ENCODE assay signal across 8 cellular contexts in genomic region chr11:35390737-35391682, GRCh38. TPM values are rescaled to one million over a fixed set of nuclear protein-coding genes. Genes with fewer than 3 reads are reported as not detected.
DNase-seq lines count a peak whose midpoint lies in the region; ATAC-seq and TF ChIP-seq lines count a peak whose summit lies in the region.

No MANE protein-coding gene starts in this region.

- TF ChIP-seq POLR2A in NB4 (IDR thresholded peaks at IDR 0.05; ENCODE audit: extremely low read depth, insufficient read length) = no peak

- no peak overlapping the region for H3K4me3 ChIP-seq in NB4 (ENCODE audit: low read depth, low read length)

- no peak for TF ChIP-seq CTCF in HFFc6 (IDR thresholded peaks at IDR 0.05)
- TF ChIP-seq CTCF in NB4 (IDR thresholded peaks at IDR 0.05; ENCODE audit: low read depth, low read length) = no peak

- no peaks in the 10 kb centered on the region for H3K9me3 Mint-ChIP-seq in HFFc6
- no peaks in the 10 kb centered on the region for H3K9me3 Mint-ChIP-seq in activated naive CD8-positive, alpha-beta T cell treated with anti-CD3 and anti-CD28 coated beads, Interleukin-2, amount 10 ng/mL, durations not matched to agents 7 days and 5 days

- DNase-seq in HFFc6 (peak; percentile 80), NB4 (ENCODE audit: low read depth) (peak; percentile 39), renal cortical epithelial cell (ENCODE audit: low read depth) (peak; percentile 77), posterior cingulate gyrus (no peak), NCI-H128 (lab: John Stamatoyannopoulos, UW; ENCODE audit: unreplicated experiment) (no peak), putamen (ENCODE audit: low spot score) (no peak)
- DNase-seq in activated naive CD8-positive, alpha-beta T cell treated with anti-CD3 and anti-CD28 coated beads, Interleukin-2, amount 10 ng/mL, durations not matched to agents 7 days and 5 days = no peak

- H3K27ac Mint-ChIP-seq in HFFc6 = peak overlapping the region; percentile 70
- no peak overlapping the region for H3K27ac Mint-ChIP-seq in activated naive CD8-positive, alpha-beta T cell treated with anti-CD3 and anti-CD28 coated beads, Interleukin-2, amount 10 ng/mL, durations not matched to agents 7 days and 5 days

- intact Hi-C loops in posterior cingulate gyrus (cut with DNase I) = loop anchor here (5.0 kb wide), 1 partner anchor 804 kb away; no protein-coding TSS in a partner anchor

- peak; percentile 88 for ATAC-seq in GM18511 (IDR thresholded peaks at IDR 0.05; ENCODE audit: unreplicated experiment)
- ATAC-seq in activated naive CD8-positive, alpha-beta T cell treated with anti-CD3 and anti-CD28 coated beads, Interleukin-2, amount 10 ng/mL, durations not matched to agents 7 days and 5 days (ENCODE audit: low read depth) = peak; percentile 58

- peak overlapping the region; percentile 35 for H3K4me3 Mint-ChIP-seq in HFFc6
- no peak overlapping the region for H3K4me3 Mint-ChIP-seq in activated naive CD8-positive, alpha-beta T cell treated with anti-CD3 and anti-CD28 coated beads, Interleukin-2, amount 10 ng/mL, durations not matched to agents 7 days and 5 days

- POLR2A ChIA-PET in activated naive CD8-positive, alpha-beta T cell treated with anti-CD3 and anti-CD28 coated beads, Interleukin-2, amount 10 ng/mL, durations not matched to agents 7 days and 5 days (lab: Charles Lee) = interaction anchor here (1.0 kb wide), 2 partner anchors 60 to 81 kb away, joined by 3 read pairs; no protein-coding TSS in a partner anchor

- H3K27me3 Mint-ChIP-seq in HFFc6 (ENCODE audit: insufficient read depth) = no peaks in the 10 kb centered on the region; the same call in 1 of the 2 replicates
- peaks cover 5% of the 10 kb centered on the region for H3K27me3 Mint-ChIP-seq in activated naive CD8-positive, alpha-beta T cell treated with anti-CD3 and anti-CD28 coated beads, Interleukin-2, amount 10 ng/mL, durations not matched to agents 7 days and 5 days

- H3K36me3 Mint-ChIP-seq in HFFc6 (ENCODE audit: low read depth) = peaks cover 4% of the 10 kb centered on the region; the same call in 1 of the 2 replicates
- no peaks in the 10 kb centered on the region for H3K36me3 Mint-ChIP-seq in activated naive CD8-positive, alpha-beta T cell treated with anti-CD3 and anti-CD28 coated beads, Interleukin-2, amount 10 ng/mL, durations not matched to agents 7 days and 5 days

- H3K4me1 Mint-ChIP-seq in HFFc6 (ENCODE audit: low read depth) = peaks cover 36% of the 10 kb centered on the region
- peaks cover 14% of the 10 kb centered on the region for H3K4me1 Mint-ChIP-seq in activated naive CD8-positive, alpha-beta T cell treated with anti-CD3 and anti-CD28 coated beads, Interleukin-2, amount 10 ng/mL, durations not matched to agents 7 days and 5 days

RNA-seq across cellular contexts. Expression of gene SLC1A2, which starts 28.3 kb away (rescaled TPM):
- total RNA-seq in HFFc6 (2021; fragmentation: NEBNext Ultra II Directional; extraction: Animal tissue kit (Norgen Biotek cat#: 25700)) = 1 to 10 TPM; 1.7 to 2.4 (median 2.1) TPM
- total RNA-seq in activated naive CD8-positive, alpha-beta T cell treated with anti-CD3 and anti-CD28 coated beads, Interleukin-2, amount 10 ng/mL, durations not matched to agents 7 days and 5 days = not detected
- 0.10 TPM in 1 of 2 replicates, not detected in the other for total RNA-seq in renal cortical epithelial cell

Comparison
In these comparisons a context has a peak if more than half of its experiments do, and no peak if none do; other contexts are left out.
1. DNase-seq: peak in HFFc6 (single experiment), NB4 (single experiment) and renal cortical epithelial cell (single experiment); none in activated naive CD8-positive, alpha-beta T cell treated with anti-CD3 and anti-CD28 coated beads, Interleukin-2, amount 10 ng/mL, durations not matched to agents 7 days and 5 days (single experiment), posterior cingulate gyrus (0 of 10), NCI-H128 (single experiment) and putamen (single experiment).